In the genomic region with DNA sequence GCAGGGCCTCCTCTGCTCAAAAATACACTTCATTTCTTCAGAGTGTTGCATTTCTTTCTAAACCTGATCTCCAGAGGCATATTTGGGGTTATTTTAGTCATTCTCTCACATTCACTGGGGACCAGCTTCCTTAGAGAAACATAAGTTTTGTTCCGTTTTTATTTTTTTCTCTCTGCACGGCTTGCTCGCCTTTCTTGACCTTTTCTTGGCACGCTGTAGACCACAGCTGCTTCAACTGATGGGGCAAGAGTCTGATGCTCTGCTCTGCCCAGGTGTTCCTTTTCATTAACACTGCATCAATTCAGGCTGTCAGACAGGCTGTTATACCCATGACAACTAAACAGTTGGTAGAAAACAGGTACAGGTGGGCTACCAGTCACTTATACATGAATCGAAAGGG, we compare ENCODE assay signal across 25 cellular contexts.
A peak's percentile ranks its signal among the peaks of the same experiment; 100 is the strongest.
DNase-seq lines count a peak whose midpoint lies in the region; ATAC-seq and TF ChIP-seq lines count a peak whose summit lies in the region.
"Had no signal": no experiment of that assay in that cellular context is flagged by ENCODE, and none has a peak within 500 bp of the region (broad histone marks: within the 10 kb centered on the region; RNA-seq: fewer than 3 reads in every experiment).

No MANE protein-coding gene starts in this region.

- H3K9me3 ChIP-seq in IMR-90 (ENCODE audit: control insufficient read depth, insufficient read depth, low read length), result no peaks in the 10 kb centered on the region
- no peaks in the 10 kb centered on the region for H3K9me3 ChIP-seq in skeletal muscle satellite cell (replicated peaks; ENCODE audit: low read length)
- H3K9me3 ChIP-seq: A549, HAP-1, MG63, SK-N-SH had no signal

- H3K4me3 ChIP-seq in IMR-90 (ENCODE audit: insufficient read depth, low read depth, low read length) (no peak overlapping the region), fibroblast of pulmonary artery (replicated peaks; ENCODE audit: low read depth, low read length) (no peak overlapping the region), skeletal muscle satellite cell (ENCODE audit: low read length) (no peak overlapping the region)
- H3K4me3 ChIP-seq: A549, GM23338, HAP-1, MG63, Peyer's patch had no signal

- H3K27ac ChIP-seq in IMR-90 (ENCODE audit: insufficient read depth, low read length), result no peak overlapping the region
- H3K27ac ChIP-seq: A549, Peyer's patch had no signal

- 0% methylated on average over 2 of the region's 5 CpGs; no CpG with 5 or more reads in 1 of the 2 experiments for WGBS in IMR-90 (ENCODE audit: extremely low coverage in 2 of 2, insufficient read length in 1 of 2), 2 experiments

- peaks cover 3% of the 10 kb centered on the region for H3K9me3 Mint-ChIP-seq in natural killer cell treated with Interleukin-12 subunit alpha and Interleukin-12 subunit beta and Interleukin-15 and Interleukin-18, amount 100 ng/mL, for 72 hours
- H3K9me3 Mint-ChIP-seq: CD4-positive, alpha-beta memory T cell; GM23338 had no signal

- no peak overlapping the region for H3K14ac ChIP-seq in IMR-90 (replicated peaks; ENCODE audit: low read depth, low read length)

- no peak for TF ChIP-seq RAD21 in IMR-90 (IDR thresholded peaks at IDR 0.05; ENCODE audit: low read length)

- no peak overlapping the region for H3K23ac ChIP-seq in IMR-90 (ENCODE audit: low read depth, low read length)

- no peaks in the 10 kb centered on the region for H3K27me3 Mint-ChIP-seq in natural killer cell treated with Interleukin-12 subunit alpha and Interleukin-12 subunit beta and Interleukin-15 and Interleukin-18, amount 100 ng/mL, for 72 hours
- H3K27me3 Mint-ChIP-seq: CD4-positive, alpha-beta memory T cell had no signal

- intact Hi-C loops in IMR-90 (cut with micrococcal nuclease), result no loop called here

- H4K8ac ChIP-seq in IMR-90 (ENCODE audit: low read depth in 2 of 2, low read length in 2 of 2), result no peak overlapping the region

- no peak overlapping the region for H4K91ac ChIP-seq in IMR-90 (ENCODE audit: insufficient read depth, low read depth, low read length)

- H3K4ac ChIP-seq in IMR-90 (ENCODE audit: low read depth, low read length), result no peak overlapping the region

- no peak overlapping the region for H2AFZ ChIP-seq in IMR-90 (replicated peaks; ENCODE audit: low read length, poor library complexity)
- H2AFZ ChIP-seq: GM23338 had no signal

- no peaks in the 10 kb centered on the region for H3K4me1 ChIP-seq in IMR-90 (ENCODE audit: control insufficient read depth, insufficient read depth, low read length)
- H3K4me1 ChIP-seq in skeletal muscle satellite cell (ENCODE audit: control insufficient read depth, insufficient read depth, low read length), result peaks cover 25% of the 10 kb centered on the region
- H3K4me1 ChIP-seq: A549, HAP-1, Peyer's patch had no signal

- TF ChIP-seq POLR2A in IMR-90 (IDR thresholded peaks at IDR 0.05; ENCODE audit: low read depth, low read length), result no peak

- H2BK20ac ChIP-seq in IMR-90 (ENCODE audit: low read depth, low read length), result no peak overlapping the region

- H2AK5ac ChIP-seq in IMR-90 (ENCODE audit: low read depth, low read length), result no peak overlapping the region

- H4K5ac ChIP-seq in IMR-90 (ENCODE audit: low read depth, low read length), result no peak overlapping the region

- CTCF ChIA-PET in IMR-90 (lab: Yijun Ruan, JAX), result no interaction called here

- H2BK15ac ChIP-seq in IMR-90 (ENCODE audit: low read depth, low read length), result no peak overlapping the region

- H2AK9ac ChIP-seq in IMR-90 (replicated peaks; ENCODE audit: low read depth, low read length, poor library complexity), result no peak overlapping the region

- no peak overlapping the region for H3K4me3 Mint-ChIP-seq in natural killer cell treated with Interleukin-12 subunit alpha and Interleukin-12 subunit beta and Interleukin-15 and Interleukin-18, amount 100 ng/mL, for 72 hours
- H3K4me3 Mint-ChIP-seq: CD4-positive, alpha-beta memory T cell; GM23338; HFFc6 had no signal

- in situ Hi-C loops in IMR-90 (cut with MboI; ENCODE audit: low sequenced_read_pairs), result no loop called here

- no peaks in the 10 kb centered on the region for H3K9me1 ChIP-seq in IMR-90 (ENCODE audit: insufficient read depth, low read length)

- POLR2A ChIA-PET in IMR-90 (lab: Charles Lee; ENCODE audit: unreplicated experiment), result no interaction called here

- H3K36me3 ChIP-seq in IMR-90 (ENCODE audit: control insufficient read depth, insufficient read depth, low read length) (no peaks in the 10 kb centered on the region), skeletal muscle satellite cell (ENCODE audit: insufficient read depth, low read length) (no peaks in the 10 kb centered on the region)
- H3K36me3 ChIP-seq: HAP-1, MG63, Peyer's patch had no signal

- H3K36me3 Mint-ChIP-seq in natural killer cell treated with Interleukin-12 subunit alpha and Interleukin-12 subunit beta and Interleukin-15 and Interleukin-18, amount 100 ng/mL, for 72 hours, result no peaks in the 10 kb centered on the region
- H3K36me3 Mint-ChIP-seq: CD4-positive, alpha-beta memory T cell had no signal

- no peaks in the 10 kb centered on the region for H3K4me1 Mint-ChIP-seq in natural killer cell treated with Interleukin-12 subunit alpha and Interleukin-12 subunit beta and Interleukin-15 and Interleukin-18, amount 100 ng/mL, for 72 hours (ENCODE audit: low read depth in 2 of 2)
- H3K4me1 Mint-ChIP-seq: CD4-positive, alpha-beta memory T cell; GM23338 had no signal

- dilution Hi-C loops in IMR-90 (cut with HindIII; ENCODE audit: low sequenced_read_pairs, unreplicated experiment), result no loop called here

- no peaks in the 10 kb centered on the region for H3K79me1 ChIP-seq in IMR-90 (ENCODE audit: low read depth in 1 of 2, low read length in 2 of 2)

- H3K9ac ChIP-seq in IMR-90 (ENCODE audit: low read depth, low read length) (no peak overlapping the region), skeletal muscle satellite cell (ENCODE audit: low read depth, low read length) (no peak overlapping the region)
- H3K9ac ChIP-seq: SK-N-SH had no signal

- no peak overlapping the region for H3K4me2 ChIP-seq in IMR-90 (ENCODE audit: low read depth, low read length)
- H3K4me2 ChIP-seq in skeletal muscle satellite cell (ENCODE audit: low read length), result peak overlapping the region; percentile 27
- H3K4me2 ChIP-seq: A549, GM23338, SK-N-SH had no signal

- DNase-seq in IMR-90 (peak; percentile 30), brain pericyte (ENCODE audit: low read depth, low spot score) (peak; percentile 12), fibroblast of pulmonary artery (ENCODE audit: low read depth) (peak; percentile 19), amniotic stem cell (lab: John Stamatoyannopoulos, UW) (no peak)
- DNase-seq in activated naive CD4-positive, alpha-beta T cell treated with anti-CD3 and anti-CD28 coated beads, Interleukin-2, amount 50 U/mL, for 16 hours, result no peak
- no peak for DNase-seq in natural killer cell treated with Interleukin-12 subunit alpha and Interleukin-12 subunit beta and Interleukin-15 and Interleukin-18, amount 100 ng/mL, for 72 hours (ENCODE audit: low spot score)
- DNase-seq: C1 segment of cervical spinal cord; CD4-positive, alpha-beta memory T cell; COR-L47; DMS53; HFFc6; KBM-7; MG63; NCI-H1417; NCI-H1694; NCI-H2029 treated with DMSO at 0.1 percent for 48 hours; NCI-H446 treated with DMSO at 0.1 percent for 48 hours; NCI-H526; NCI-H82; Peyer's patch; SK-N-SH had no signal

- no peaks in the 10 kb centered on the region for H4K20me1 ChIP-seq in IMR-90 (ENCODE audit: insufficient read depth, low read length)

- ATAC-seq in IMR-90 (ENCODE audit: low read depth), result no peak
- ATAC-seq in natural killer cell treated with Interleukin-12 subunit alpha and Interleukin-12 subunit beta and Interleukin-15 and Interleukin-18, amount 100 ng/mL, for 72 hours, result no peak
- ATAC-seq: A549, GM23338 had no signal

- no peak overlapping the region for H3K56ac ChIP-seq in IMR-90 (ENCODE audit: extremely low read depth, insufficient read depth, low read length)

- H3K27me3 ChIP-seq in IMR-90 (ENCODE audit: control insufficient read depth, insufficient read depth, low read length) (no peaks in the 10 kb centered on the region), skeletal muscle satellite cell (ENCODE audit: control insufficient read depth, insufficient read depth, low read length) (peaks cover 3% of the 10 kb centered on the region)
- H3K27me3 ChIP-seq: MG63, Peyer's patch had no signal

- H2BK120ac ChIP-seq in IMR-90 (ENCODE audit: low read depth, low read length), result no peak overlapping the region

- TF ChIP-seq CTCF in IMR-90 (conservative IDR thresholded peaks at IDR 0.05; ENCODE audit: low read depth, low read length) (no peak), fibroblast of pulmonary artery (IDR thresholded peaks at IDR 0.05; ENCODE audit: low read length, missing control alignments) (no peak)

- BruUV-seq in IMR-90 (replicated peaks; lab: Mats Ljungman, UMichigan), result no TSS peak

- no peak overlapping the region for H3K18ac ChIP-seq in IMR-90 (ENCODE audit: low read depth, low read length)

- no peak overlapping the region for H2BK5ac ChIP-seq in IMR-90 (ENCODE audit: low read depth, low read length, poor library complexity, severe bottlenecking)

- no peak overlapping the region for H3K27ac Mint-ChIP-seq in natural killer cell treated with Interleukin-12 subunit alpha and Interleukin-12 subunit beta and Interleukin-15 and Interleukin-18, amount 100 ng/mL, for 72 hours
- H3K27ac Mint-ChIP-seq: CD4-positive, alpha-beta memory T cell; GM23338; HFFc6 had no signal

TF ChIP-seq in IMR-90, 13 proteins besides CTCF, POLR2A, EP300 and RAD21:
- TF ChIP-seq RCOR1 (IDR thresholded peaks at IDR 0.05; ENCODE audit: insufficient replicate concordance, low read length) (no peak), MXI1 (IDR thresholded peaks at IDR 0.05; ENCODE audit: borderline replicate concordance, low read depth, low read length) (no peak), FOS (IDR thresholded peaks at IDR 0.05; ENCODE audit: low read depth, low read length) (no peak), CHD1 (IDR thresholded peaks at IDR 0.05; ENCODE audit: low read depth, low read length) (no peak), BHLHE40 (IDR thresholded peaks at IDR 0.05; ENCODE audit: low read depth, low read length) (no peak), MAZ (IDR thresholded peaks at IDR 0.05; ENCODE audit: borderline replicate concordance, low read depth, low read length) (no peak), MAFK (IDR thresholded peaks at IDR 0.05; ENCODE audit: low read depth, low read length) (no peak)
TF ChIP-seq in IMR-90: peak in this region for 0.

Comparison
In these comparisons a context has a peak if more than half of its experiments do, and no peak if none do; other contexts are left out.
1. DNase-seq: peak in IMR-90 (single experiment), brain pericyte (single experiment) and fibroblast of pulmonary artery (single experiment); none in activated naive CD4-positive, alpha-beta T cell treated with anti-CD3 and anti-CD28 coated beads, Interleukin-2, amount 50 U/mL, for 16 hours (single experiment), natural killer cell treated with Interleukin-12 subunit alpha and Interleukin-12 subunit beta and Interleukin-15 and Interleukin-18, amount 100 ng/mL, for 72 hours (single experiment) and amniotic stem cell (single experiment).